ENCODE assay signal across 17 cellular contexts in the genomic region with DNA sequence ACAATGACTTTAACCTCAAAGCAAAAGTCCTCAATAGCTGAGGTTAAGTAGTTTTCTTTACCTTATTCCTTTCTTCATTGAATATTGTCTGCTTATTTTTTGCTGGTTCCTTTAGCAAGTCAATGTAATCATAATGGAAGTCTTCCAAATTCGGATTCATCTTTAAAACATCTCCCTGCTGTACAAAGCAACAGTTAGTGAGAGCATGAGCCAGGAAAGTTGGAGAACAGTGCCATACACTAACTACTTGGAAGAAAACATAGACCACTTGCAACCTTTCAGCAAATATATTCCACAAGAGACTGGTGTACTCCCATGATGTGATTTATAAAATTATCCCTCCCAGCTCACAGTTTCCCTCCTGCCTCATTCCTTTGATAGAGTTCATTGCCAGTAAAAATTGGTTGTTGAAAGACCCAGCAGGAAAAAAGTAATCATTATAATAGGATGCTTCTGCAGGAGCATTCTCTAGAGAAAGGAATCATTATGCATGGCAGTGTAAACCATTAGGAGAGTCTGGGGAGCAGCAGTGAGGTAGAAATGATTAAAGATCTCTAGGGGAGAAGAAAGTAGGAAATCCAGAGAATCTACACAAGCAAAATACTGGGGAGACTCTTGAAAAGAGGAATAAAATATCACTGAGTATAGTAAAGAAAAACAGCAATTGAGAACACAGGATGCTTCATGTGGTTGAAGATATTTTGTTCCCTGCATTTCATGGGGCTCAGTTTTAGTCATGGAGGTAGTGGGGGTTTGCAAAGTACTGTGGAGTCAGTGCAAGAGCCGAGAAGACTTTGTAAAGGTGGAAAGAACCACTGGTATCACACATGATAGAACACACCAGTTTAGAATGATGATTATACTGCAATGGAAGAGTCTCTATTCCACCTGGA. TPM values are rescaled to one million over a fixed set of nuclear protein-coding genes. Genes with fewer than 3 reads are reported as not detected.
DNase-seq lines count a peak whose midpoint lies in the region; ATAC-seq and TF ChIP-seq lines count a peak whose summit lies in the region.
"Had no signal": no experiment of that assay in that cellular context is flagged by ENCODE, and none has a peak within 500 bp of the region (broad histone marks: within the 10 kb centered on the region; RNA-seq: fewer than 3 reads in every experiment).

No MANE protein-coding gene starts in this region.

- DNase-seq in EL: peak; percentile 46
- peak; percentile 71 for DNase-seq in NCI-H69 (lab: John Stamatoyannopoulos, UW)
- DNase-seq in fibroblast of mammary gland (ENCODE audit: low read depth): peak; percentile 81
- peak; percentile 72 for DNase-seq in osteoblast (ENCODE audit: insufficient read length, low spot score, missing footprints)
- no peak for DNase-seq in stimulated activated effector memory CD8-positive, alpha-beta T cell treated with anti-CD3 and anti-CD28 coated beads, Interleukin-12 subunit alpha, Interleukin-12 subunit beta, amount 100 ng/mL, for 72 hours (ENCODE audit: low spot score in 2 of 2)
- DNase-seq: amniotic stem cell; DND-41; KBM-7; kidney; NCI-H1694 treated with DMSO at 0.1 percent for 48 hours; NCI-H748 treated with DMSO at 0.1 percent for 48 hours; stimulated activated CD4-positive, alpha-beta T cell treated with anti-CD3 and anti-CD28 coated beads, Interleukin-2, amount 100 ng/mL, for 24 hours; stimulated activated CD8-positive, alpha-beta memory T cell treated with anti-CD3 and anti-CD28 coated beads, Interleukin-4, amount 100 ng/mL, for 48 hours had no signal

- H3K36me3 ChIP-seq in osteoblast (ENCODE audit: insufficient read depth, low read length): no peaks in the 10 kb centered on the region

- H3K9me3 ChIP-seq in osteoblast (ENCODE audit: low read depth, low read length): no peaks in the 10 kb centered on the region

- ATAC-seq in GM18909 (IDR thresholded peaks at IDR 0.05; ENCODE audit: poor library complexity, unreplicated experiment) (no peak), HG02571 (IDR thresholded peaks at IDR 0.05; ENCODE audit: unreplicated experiment) (no peak), GM18502 (IDR thresholded peaks at IDR 0.05; ENCODE audit: poor library complexity, unreplicated experiment) (no peak)
- ATAC-seq in stimulated activated effector memory CD8-positive, alpha-beta T cell treated with anti-CD3 and anti-CD28 coated beads, Interleukin-12 subunit alpha, Interleukin-12 subunit beta, amount 100 ng/mL, for 72 hours: no peak

- no peaks in the 10 kb centered on the region for H3K4me1 Mint-ChIP-seq in stimulated activated effector memory CD8-positive, alpha-beta T cell treated with anti-CD3 and anti-CD28 coated beads, Interleukin-12 subunit alpha, Interleukin-12 subunit beta, amount 100 ng/mL, for 72 hours

- H3K36me3 Mint-ChIP-seq in stimulated activated effector memory CD8-positive, alpha-beta T cell treated with anti-CD3 and anti-CD28 coated beads, Interleukin-12 subunit alpha, Interleukin-12 subunit beta, amount 100 ng/mL, for 72 hours: no peaks in the 10 kb centered on the region

- no peaks in the 10 kb centered on the region for H3K27me3 ChIP-seq in osteoblast (ENCODE audit: insufficient read depth, low read length)

- no peaks in the 10 kb centered on the region for H4K20me1 ChIP-seq in osteoblast (ENCODE audit: insufficient read depth, low read length)

- no peak overlapping the region for H2AFZ ChIP-seq in osteoblast (ENCODE audit: low read length)

- H3K4me3 ChIP-seq in fibroblast of mammary gland (ENCODE audit: control insufficient read depth, low read depth, low read length) (no peak overlapping the region), osteoblast (ENCODE audit: insufficient read depth, low read length) (no peak overlapping the region)

- H3K27ac Mint-ChIP-seq in stimulated activated effector memory CD8-positive, alpha-beta T cell treated with anti-CD3 and anti-CD28 coated beads, Interleukin-12 subunit alpha, Interleukin-12 subunit beta, amount 100 ng/mL, for 72 hours: no peak overlapping the region

- peak overlapping the region; percentile 0 for H3K4me2 ChIP-seq in osteoblast (ENCODE audit: insufficient read depth, low read length)

- no peak for TF ChIP-seq CTCF in fibroblast of mammary gland (conservative IDR thresholded peaks at IDR 0.05; ENCODE audit: control insufficient read depth, insufficient read depth, low read depth, low read length)
- no peak for TF ChIP-seq CTCF in osteoblast (IDR thresholded peaks at IDR 0.05; ENCODE audit: extremely low read depth, low read depth, low read length)

- H3K9me3 Mint-ChIP-seq in stimulated activated effector memory CD8-positive, alpha-beta T cell treated with anti-CD3 and anti-CD28 coated beads, Interleukin-12 subunit alpha, Interleukin-12 subunit beta, amount 100 ng/mL, for 72 hours: peaks cover 8% of the 10 kb centered on the region

- H3K4me1 ChIP-seq in osteoblast (ENCODE audit: insufficient read depth, low read length): peaks cover 21% of the 10 kb centered on the region

- no peak overlapping the region for H3K27ac ChIP-seq in osteoblast (ENCODE audit: low read depth, low read length)
- H3K27ac ChIP-seq: C4-2B had no signal

- H3K4me3 Mint-ChIP-seq in stimulated activated effector memory CD8-positive, alpha-beta T cell treated with anti-CD3 and anti-CD28 coated beads, Interleukin-12 subunit alpha, Interleukin-12 subunit beta, amount 100 ng/mL, for 72 hours: no peak overlapping the region

- H3K79me2 ChIP-seq in osteoblast (ENCODE audit: insufficient read depth, low read length): no peaks in the 10 kb centered on the region

RNA-seq across cellular contexts. Expression of a gene that starts 38.6 kb away (rescaled TPM):
- under 0.01 TPM in 2 replicates for total RNA-seq in osteoblast

Comparison
In these comparisons a context has a peak if more than half of its experiments do, and no peak if none do; other contexts are left out.
1. DNase-seq: peak in EL (single experiment), NCI-H69 (single experiment), fibroblast of mammary gland (single experiment) and osteoblast (single experiment); none in stimulated activated effector memory CD8-positive, alpha-beta T cell treated with anti-CD3 and anti-CD28 coated beads, Interleukin-12 subunit alpha, Interleukin-12 subunit beta, amount 100 ng/mL, for 72 hours (0 of 2).